ENCODE assay signal across 10 cellular contexts in the genomic region with DNA sequence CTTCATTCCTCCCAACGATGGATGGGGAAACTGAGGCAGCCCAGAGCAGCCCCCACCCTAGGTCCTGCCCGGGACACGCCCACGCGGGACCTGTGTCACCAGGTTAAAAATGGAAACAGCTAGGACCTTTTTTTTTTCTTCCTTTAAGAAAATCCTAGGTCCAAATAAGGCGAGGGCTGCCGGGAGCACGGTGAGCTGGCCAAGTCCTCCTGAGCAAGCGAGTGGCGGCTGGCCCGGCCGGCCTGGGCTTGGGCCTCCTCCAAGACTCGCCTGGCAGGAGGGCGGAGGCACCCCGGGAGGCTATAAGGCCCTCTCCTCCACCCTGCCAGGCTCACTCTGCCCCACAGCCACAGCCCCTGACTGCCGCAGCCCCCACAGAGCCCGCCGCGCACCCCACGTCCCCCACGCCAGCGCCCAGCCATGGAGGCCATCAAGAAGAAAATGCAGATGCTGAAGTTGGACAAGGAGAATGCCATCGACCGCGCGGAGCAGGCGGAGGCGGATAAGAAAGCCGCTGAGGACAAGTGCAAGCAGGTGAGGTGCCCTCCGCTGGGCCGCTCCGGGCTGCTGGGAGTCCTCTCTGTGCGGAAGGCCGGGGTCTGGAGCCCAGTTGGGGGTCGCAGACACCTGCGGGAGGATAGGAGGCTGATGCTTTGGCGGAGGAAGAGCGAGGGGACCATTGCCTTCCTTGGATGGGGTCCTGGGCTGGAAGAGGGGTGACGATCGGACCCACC. TPM values are rescaled to one million over a fixed set of nuclear protein-coding genes. Genes with fewer than 3 reads are reported as not detected.
DNase-seq lines count a peak whose midpoint lies in the region; ATAC-seq, FAIRE-seq and TF ChIP-seq lines count a peak whose summit lies in the region.
"Had no signal": no experiment of that assay in that cellular context is flagged by ENCODE, and none has a peak within 500 bp of the region (broad histone marks: within the 10 kb centered on the region; RNA-seq: fewer than 3 reads in every experiment).

No MANE protein-coding gene starts in this region.

- H3K36me3 ChIP-seq in adipocyte (ENCODE audit: control insufficient read depth, insufficient read depth, low read length, severe bottlenecking): no peaks in the 10 kb centered on the region
- peaks cover 5 to 6% of the 10 kb centered on the region in 2 donors for H3K36me3 ChIP-seq in stomach smooth muscle (ENCODE audit: control insufficient read depth in 2 of 2, insufficient read depth in 2 of 2, low read length in 2 of 2)

- DNase-seq in H54 (ENCODE audit: insufficient read length, low spot score) (no peak), adipocyte (ENCODE audit: low read depth) (no peak), left cardiac atrium (peak; percentile 79), 8988T (no peak), hippocampal formation (lab: John Stamatoyannopoulos, UW) (no peak)
- no peak for DNase-seq in stimulated activated naive CD4-positive, alpha-beta T cell (lab: John Stamatoyannopoulos, UW)

- peak overlapping the region; percentile 100 for H3K27ac ChIP-seq in stomach smooth muscle (ENCODE audit: low read length)
- H3K27ac ChIP-seq: SK-N-MC had no signal

- H3K9me3 ChIP-seq in adipocyte (ENCODE audit: control insufficient read depth, low read length) (no peaks in the 10 kb centered on the region), stomach smooth muscle (ENCODE audit: control insufficient read depth in 2 of 2, low read length in 2 of 2) (no peaks in the 10 kb centered on the region)

- intact Hi-C loops in left cardiac atrium (cut with DNase I): no loop called here

- H3K9ac ChIP-seq in adipocyte (ENCODE audit: low read length): peak overlapping the region; percentile 82
- peak overlapping the region; percentile 99 for H3K9ac ChIP-seq in stomach smooth muscle (ENCODE audit: low read length in 2 of 2)

- H3K4me1 ChIP-seq in adipocyte (ENCODE audit: control insufficient read depth, insufficient read depth, low read length) (peaks cover 43% of the 10 kb centered on the region), stomach smooth muscle (ENCODE audit: control insufficient read depth, insufficient read depth, low read length) (peaks cover 29% of the 10 kb centered on the region)

- H3K4me3 ChIP-seq in adipocyte (ENCODE audit: low read length) (peak overlapping the region; percentile 82), stomach smooth muscle (ENCODE audit: low read length in 2 of 2) (peak overlapping the region; percentile 99 to 100)
- H3K4me3 ChIP-seq: SK-N-MC had no signal

- TF ChIP-seq POLR2A in H54 (IDR thresholded peaks at IDR 0.05; ENCODE audit: low read depth, low read length): 0 out of 2 replicates have a peak, but pooled peaks have one; percentile 26

- H3K27me3 ChIP-seq in adipocyte (replicated peaks; ENCODE audit: control insufficient read depth, insufficient read depth, low read length) (no peaks in the 10 kb centered on the region), stomach smooth muscle (ENCODE audit: control insufficient read depth in 1 of 2, insufficient read depth in 2 of 2, low read length in 2 of 2) (no peaks in the 10 kb centered on the region)

- peak; percentile 68 to 73 for ATAC-seq in left cardiac atrium
- no peak for ATAC-seq in HG03520 (IDR thresholded peaks at IDR 0.05; ENCODE audit: unreplicated experiment)

- no peak for FAIRE-seq in H54 (lab: Jason Lieb, UNC)
- FAIRE-seq: HTR-8/SVneo had no signal

RNA-seq across cellular contexts. Expression of a gene that starts 8.9 kb away (rescaled TPM):
- total RNA-seq in left cardiac atrium: 100 to 1,000 TPM; 183 to 310 TPM

RNA-seq across cellular contexts. Expression of a gene that starts 44.3 kb away (rescaled TPM):
- 10 to 100 TPM; 28.2 to 29.8 TPM for total RNA-seq in left cardiac atrium
